18 cellular contexts compared by ENCODE assay signal in the genomic region with DNA sequence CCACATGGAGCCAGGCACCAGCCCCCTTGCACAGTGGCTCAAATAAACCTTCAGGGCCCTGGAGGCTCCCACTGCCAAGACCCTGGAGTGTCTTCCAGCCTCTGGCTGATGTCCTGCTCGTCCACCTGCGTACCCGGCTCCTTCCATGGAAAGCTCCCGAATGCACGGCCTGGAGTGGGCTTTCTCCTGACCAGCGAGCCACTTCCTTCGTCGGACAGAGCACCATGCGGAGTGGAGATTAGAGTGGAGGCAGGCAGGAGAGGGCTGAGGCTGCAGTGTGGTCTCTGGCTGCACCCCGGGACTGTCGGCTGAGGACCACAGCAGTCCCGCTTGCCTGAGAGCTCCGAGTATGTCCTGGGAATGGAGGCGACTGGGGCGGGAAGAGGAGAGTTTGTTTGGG.
DNase-seq lines count a peak whose midpoint lies in the region; ATAC-seq and TF ChIP-seq lines count a peak whose summit lies in the region.
"Had no signal": no experiment of that assay in that cellular context is flagged by ENCODE, and none has a peak within 500 bp of the region (broad histone marks: within the 10 kb centered on the region; RNA-seq: fewer than 3 reads in every experiment).

No MANE protein-coding gene starts in this region.

- no peaks in the 10 kb centered on the region for H3K36me3 ChIP-seq in upper lobe of left lung
- H3K36me3 ChIP-seq: BLaER1, HAP-1 had no signal

- no peaks in the 10 kb centered on the region for H3K4me1 ChIP-seq in upper lobe of left lung
- H3K4me1 ChIP-seq: Caco-2, HAP-1 had no signal

- no peak overlapping the region for H3K4me3 Mint-ChIP-seq in natural killer cell treated with Interleukin-12 subunit alpha and Interleukin-12 subunit beta and Interleukin-15 and Interleukin-18, amount 100 ng/mL, for 72 hours
- H3K4me3 Mint-ChIP-seq in natural killer cell (no peak overlapping the region), neural crest cell (peak overlapping the region; percentile 51)
- H3K4me3 Mint-ChIP-seq: B cell; CD4-positive, CD25-positive, alpha-beta regulatory T cell; CD8-positive, alpha-beta T cell; GM23338; HFFc6 had no signal

- TF ChIP-seq CTCF in natural killer cell (IDR thresholded peaks at IDR 0.05) (no peak), neural crest cell (conservative IDR thresholded peaks at IDR 0.05) (no peak), upper lobe of left lung (IDR thresholded peaks at IDR 0.05) (no peak)

- H3K27me3 ChIP-seq in upper lobe of left lung = no peaks in the 10 kb centered on the region

- H3K36me3 Mint-ChIP-seq in natural killer cell treated with Interleukin-12 subunit alpha and Interleukin-12 subunit beta and Interleukin-15 and Interleukin-18, amount 100 ng/mL, for 72 hours = no peaks in the 10 kb centered on the region
- H3K36me3 Mint-ChIP-seq in natural killer cell (no peaks in the 10 kb centered on the region), neural crest cell (ENCODE audit: low read depth) (no peaks in the 10 kb centered on the region)
- H3K36me3 Mint-ChIP-seq: CD4-positive, CD25-positive, alpha-beta regulatory T cell; CD8-positive, alpha-beta T cell had no signal

- intact Hi-C loops in natural killer cell (cut with micrococcal nuclease) (no loop called here), posterior vena cava (cut with DNase I) (no loop called here)

- H3K27ac ChIP-seq in upper lobe of left lung = no peak overlapping the region
- H3K27ac ChIP-seq: 22Rv1, BLaER1, C4-2B had no signal

- no peak overlapping the region for H3K4me3 ChIP-seq in upper lobe of left lung
- H3K4me3 ChIP-seq: BLaER1, GM23338, HAP-1 had no signal

- H3K27ac Mint-ChIP-seq in natural killer cell treated with Interleukin-12 subunit alpha and Interleukin-12 subunit beta and Interleukin-15 and Interleukin-18, amount 100 ng/mL, for 72 hours = no peak overlapping the region
- H3K27ac Mint-ChIP-seq in natural killer cell = no peak overlapping the region
- H3K27ac Mint-ChIP-seq in neural crest cell (ENCODE audit: unreplicated experiment) = no peak overlapping the region
- H3K27ac Mint-ChIP-seq: B cell; CD4-positive, CD25-positive, alpha-beta regulatory T cell; CD8-positive, alpha-beta T cell; GM23338; HFFc6 had no signal

- no peaks in the 10 kb centered on the region for H3K9me3 Mint-ChIP-seq in natural killer cell treated with Interleukin-12 subunit alpha and Interleukin-12 subunit beta and Interleukin-15 and Interleukin-18, amount 100 ng/mL, for 72 hours
- H3K9me3 Mint-ChIP-seq in natural killer cell (no peaks in the 10 kb centered on the region), neural crest cell (no peaks in the 10 kb centered on the region)
- H3K9me3 Mint-ChIP-seq: CD4-positive, CD25-positive, alpha-beta regulatory T cell; CD8-positive, alpha-beta T cell; GM23338; HFFc6 had no signal

- no peak for TF ChIP-seq EP300 in upper lobe of left lung (IDR thresholded peaks at IDR 0.05)

- 87 to 93% methylated on average over 15 of the region's 15 CpGs for WGBS in upper lobe of left lung, 2 donors

- no peak for TF ChIP-seq POLR2A in upper lobe of left lung (IDR thresholded peaks at IDR 0.05)

- H3K4me1 Mint-ChIP-seq in natural killer cell treated with Interleukin-12 subunit alpha and Interleukin-12 subunit beta and Interleukin-15 and Interleukin-18, amount 100 ng/mL, for 72 hours (ENCODE audit: low read depth in 2 of 2) = peaks cover 0 to 5% of the 10 kb centered on the region in 2 donors
- H3K4me1 Mint-ChIP-seq in natural killer cell = peaks cover 0 to 7% of the 10 kb centered on the region in 2 donors
- H3K4me1 Mint-ChIP-seq in neural crest cell = peaks cover 51% of the 10 kb centered on the region
- H3K4me1 Mint-ChIP-seq: B cell; CD4-positive, CD25-positive, alpha-beta regulatory T cell had no signal

- peaks cover 0 to 4% of the 10 kb centered on the region in 2 donors for H3K27me3 Mint-ChIP-seq in natural killer cell treated with Interleukin-12 subunit alpha and Interleukin-12 subunit beta and Interleukin-15 and Interleukin-18, amount 100 ng/mL, for 72 hours
- H3K27me3 Mint-ChIP-seq in natural killer cell (ENCODE audit: low read depth in 2 of 2) = peaks cover 10 to 11% of the 10 kb centered on the region in 2 donors
- peaks cover 2% of the 10 kb centered on the region for H3K27me3 Mint-ChIP-seq in neural crest cell (ENCODE audit: low read depth)

- H3K9me3 ChIP-seq in upper lobe of left lung = no peaks in the 10 kb centered on the region
- H3K9me3 ChIP-seq: BLaER1, Caco-2, HAP-1 had no signal

- peak; percentile 40 for DNase-seq in natural killer cell treated with Interleukin-12 subunit alpha and Interleukin-12 subunit beta and Interleukin-15 and Interleukin-18, amount 100 ng/mL, for 72 hours (ENCODE audit: low spot score)
- no peak for DNase-seq in natural killer cell
- DNase-seq in neural crest cell (ENCODE audit: low read depth, low spot score) = no peak
- peak; percentile 41 for DNase-seq in posterior vena cava (ENCODE audit: low spot score)
- no peak for DNase-seq in upper lobe of left lung
- DNase-seq: Caco-2; CD4-positive, CD25-positive, alpha-beta regulatory T cell; CD8-positive, alpha-beta T cell; DMS153; DND-41; HFFc6 had no signal

- no peak for ATAC-seq in natural killer cell treated with Interleukin-12 subunit alpha and Interleukin-12 subunit beta and Interleukin-15 and Interleukin-18, amount 100 ng/mL, for 72 hours
- ATAC-seq in natural killer cell = no peak
- no peak for ATAC-seq in upper lobe of left lung (ENCODE audit: low FRiP score in 2 of 2)
- no peak for ATAC-seq in GM18867 (IDR thresholded peaks at IDR 0.05; ENCODE audit: unreplicated experiment)
- ATAC-seq: CD8-positive, alpha-beta T cell; GM23338 had no signal

Comparison
In these comparisons a context has a peak if more than half of its experiments do, and no peak if none do; other contexts are left out.
1. DNase-seq: peak in natural killer cell treated with Interleukin-12 subunit alpha and Interleukin-12 subunit beta and Interleukin-15 and Interleukin-18, amount 100 ng/mL, for 72 hours (single experiment) and posterior vena cava (single experiment); none in natural killer cell (single experiment), neural crest cell (single experiment) and upper lobe of left lung (0 of 2).